ENCODE assay signal across 8 cellular contexts in the genomic region with DNA sequence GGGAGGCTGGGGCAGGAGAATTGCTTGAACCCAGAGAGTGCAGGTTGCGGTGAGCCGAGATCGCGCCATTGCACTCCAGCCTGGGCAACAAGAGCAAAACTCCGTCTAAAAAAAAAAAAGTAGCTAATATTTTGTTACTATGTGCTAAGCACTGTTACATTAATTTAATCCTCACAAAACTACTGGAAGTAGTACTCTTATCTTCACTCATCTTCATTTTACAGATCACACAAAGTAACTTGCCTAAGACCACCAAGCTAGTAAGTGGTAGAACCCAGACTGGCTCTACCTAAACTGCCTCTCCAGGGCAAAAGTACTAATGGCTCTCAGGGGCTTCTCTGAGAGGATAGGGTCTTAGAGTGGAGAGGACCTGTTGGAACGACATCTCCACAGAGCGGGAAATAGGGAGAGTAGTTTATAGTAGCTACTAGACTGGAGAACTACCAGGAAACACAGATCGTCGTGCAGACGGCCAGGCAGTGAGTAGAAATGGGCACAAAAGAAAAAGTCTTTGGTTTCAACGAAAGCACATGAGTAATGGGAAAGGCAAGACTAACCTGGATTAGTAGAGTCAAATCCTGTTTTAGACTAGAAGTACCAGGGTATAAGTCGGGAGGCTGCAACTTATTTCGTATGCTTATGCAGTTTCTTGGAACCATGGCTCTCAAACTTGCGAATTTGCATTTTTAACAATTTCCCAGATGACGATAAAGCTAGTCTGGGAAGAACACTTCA. TPM values are rescaled to one million over a fixed set of nuclear protein-coding genes. Genes with fewer than 3 reads are reported as not detected.
A peak's percentile ranks its signal among the peaks of the same experiment; 100 is the strongest.
DNase-seq lines count a peak whose midpoint lies in the region; ATAC-seq and TF ChIP-seq lines count a peak whose summit lies in the region.

No MANE protein-coding gene starts in this region.

- H3K4me3 ChIP-seq in smooth muscle cell = peak overlapping the region; percentile 72

- no peak overlapping the region for H3K27ac ChIP-seq in smooth muscle cell (ENCODE audit: low read depth)

- H3K27me3 Mint-ChIP-seq in T-helper 17 cell (no peaks in the 10 kb centered on the region), glutamatergic neuron (ENCODE audit: unreplicated experiment) (peaks cover 2% of the 10 kb centered on the region)

- H3K9ac ChIP-seq in smooth muscle cell (ENCODE audit: low read depth) = no peak overlapping the region

- DNase-seq in NCI-H2196 (lab: John Stamatoyannopoulos, UW; ENCODE audit: unreplicated experiment) (peak; percentile 5), NCI-H2196 treated with DMSO at 0.1 percent for 48 hours (lab: John Stamatoyannopoulos, UW; ENCODE audit: unreplicated experiment) (no peak), T-helper 17 cell (no peak), glutamatergic neuron (no peak), smooth muscle cell (lab: John Stamatoyannopoulos, UW; ENCODE audit: unreplicated experiment) (no peak), UCSD-AML1 (lab: John Stamatoyannopoulos, UW; ENCODE audit: unreplicated experiment) (no peak)

- H3K27me3 ChIP-seq in smooth muscle cell (ENCODE audit: low read depth) = no peaks in the 10 kb centered on the region

- TF ChIP-seq CTCF in glutamatergic neuron (IDR thresholded peaks at IDR 0.05; ENCODE audit: partially characterized antibody, unreplicated experiment) = no peak
- TF ChIP-seq CTCF in smooth muscle cell (IDR thresholded peaks at IDR 0.05; ENCODE audit: borderline replicate concordance, insufficient read depth, poor library complexity, severe bottlenecking) = no peak

- H3K79me2 ChIP-seq in smooth muscle cell (ENCODE audit: low read depth) = peaks cover 44% of the 10 kb centered on the region

- H3K4me1 Mint-ChIP-seq in T-helper 17 cell (peaks cover 23% of the 10 kb centered on the region), glutamatergic neuron (ENCODE audit: low read depth, unreplicated experiment) (peaks cover 2% of the 10 kb centered on the region)

- H3K9me3 ChIP-seq in T-helper 17 cell (ENCODE audit: control insufficient read depth, low read length, poor library complexity, severe bottlenecking) = no peaks in the 10 kb centered on the region
- H3K9me3 ChIP-seq in smooth muscle cell (replicated peaks; ENCODE audit: low read depth) = no peaks in the 10 kb centered on the region

- H3K27ac Mint-ChIP-seq in T-helper 17 cell (peak overlapping the region; percentile 83), glutamatergic neuron (ENCODE audit: unreplicated experiment) (peak overlapping the region; percentile 73)

- ATAC-seq in T-helper 17 cell (no peak), HG02973 (IDR thresholded peaks at IDR 0.05; ENCODE audit: unreplicated experiment) (no peak), HG02938 (IDR thresholded peaks at IDR 0.05; ENCODE audit: unreplicated experiment) (no peak)

- H3K9me3 Mint-ChIP-seq in glutamatergic neuron (ENCODE audit: unreplicated experiment) = peaks cover 2% of the 10 kb centered on the region

- H3K36me3 Mint-ChIP-seq in T-helper 17 cell (ENCODE audit: low read depth) (peaks cover 11% of the 10 kb centered on the region), glutamatergic neuron (ENCODE audit: unreplicated experiment) (no peaks in the 10 kb centered on the region)

- H3K36me3 ChIP-seq in smooth muscle cell (ENCODE audit: low read depth) = no peaks in the 10 kb centered on the region

- peaks cover 4% of the 10 kb centered on the region for H3F3A ChIP-seq in smooth muscle cell (ENCODE audit: low read depth)

- H4K20me1 ChIP-seq in smooth muscle cell (ENCODE audit: low read depth) = peaks cover 37% of the 10 kb centered on the region

- peak overlapping the region; percentile 92 for H3K4me3 Mint-ChIP-seq in T-helper 17 cell
- H3K4me3 Mint-ChIP-seq in glutamatergic neuron (ENCODE audit: unreplicated experiment) = peak overlapping the region; percentile 80

- H3K4me2 ChIP-seq in smooth muscle cell = peak overlapping the region; percentile 85

- no peak overlapping the region for H2AFZ ChIP-seq in smooth muscle cell (ENCODE audit: low read depth)

- peaks cover 9% of the 10 kb centered on the region for H3K4me1 ChIP-seq in smooth muscle cell (ENCODE audit: low read depth)

- 83% methylated on average over 15 of the region's 15 CpGs for WGBS in smooth muscle cell (ENCODE audit: low lambda C conversion rate)

RNA-seq across cellular contexts. Expression of gene CLCC1, which starts 1.4 kb away (rescaled TPM):
- 10 to 100 TPM; 15.1 to 15.5 TPM for total RNA-seq in T-helper 17 cell
- total RNA-seq in glutamatergic neuron (ENCODE audit: unreplicated experiment) = 26.4 TPM
- total RNA-seq in smooth muscle cell = 16.3 and 25.3 TPM in 2 replicates
- 20.5 and 23.0 TPM in 2 replicates for polyA plus RNA-seq in smooth muscle cell
